ENCODE assay signal across 1 cellular context in genomic region chr1:26306290-26307221, GRCh38.
TF ChIP-seq lines count a peak whose summit lies in the region.

A gene with protein sequence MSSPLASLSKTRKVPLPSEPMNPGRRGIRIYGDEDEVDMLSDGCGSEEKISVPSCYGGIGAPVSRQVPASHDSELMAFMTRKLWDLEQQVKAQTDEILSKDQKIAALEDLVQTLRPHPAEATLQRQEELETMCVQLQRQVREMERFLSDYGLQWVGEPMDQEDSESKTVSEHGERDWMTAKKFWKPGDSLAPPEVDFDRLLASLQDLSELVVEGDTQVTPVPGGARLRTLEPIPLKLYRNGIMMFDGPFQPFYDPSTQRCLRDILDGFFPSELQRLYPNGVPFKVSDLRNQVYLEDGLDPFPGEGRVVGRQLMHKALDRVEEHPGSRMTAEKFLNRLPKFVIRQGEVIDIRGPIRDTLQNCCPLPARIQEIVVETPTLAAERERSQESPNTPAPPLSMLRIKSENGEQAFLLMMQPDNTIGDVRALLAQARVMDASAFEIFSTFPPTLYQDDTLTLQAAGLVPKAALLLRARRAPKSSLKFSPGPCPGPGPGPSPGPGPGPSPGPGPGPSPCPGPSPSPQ (minus strand): TSS chr1:26306636. CDS start chr1:26302883, 3,753 bp downstream.

TF ChIP-seq in HEK293, 187 proteins besides CTCF, POLR2A, EP300 and RAD21 (continued from another document and continues in another):
- TF ChIP-seq INSM2 (tag by site-specific recombination; IDR thresholded peaks at IDR 0.05) (no peak), EGR2 (tag by site-specific recombination; IDR thresholded peaks at IDR 0.05; ENCODE audit: low read depth) (no peak), ZNF837 (tag by site-specific recombination; IDR thresholded peaks at IDR 0.05) (no peak), ZNF658 (tag by site-specific recombination; IDR thresholded peaks at IDR 0.05) (no peak), ZNF629 (tag by site-specific recombination; IDR thresholded peaks at IDR 0.05) (no peak; the same call in 1 of the 2 replicates), ZNF146 (tag by site-specific recombination; IDR thresholded peaks at IDR 0.05) (no peak), ZNF266 (tag by site-specific recombination; IDR thresholded peaks at IDR 0.05; ENCODE audit: low read depth) (no peak), SALL2 (tag by site-specific recombination; IDR thresholded peaks at IDR 0.05; ENCODE audit: borderline replicate concordance) (no peak), ZNF350 (tag by site-specific recombination; IDR thresholded peaks at IDR 0.05) (no peak), ZNF114 (tag by site-specific recombination; IDR thresholded peaks at IDR 0.05) (no peak), SP2 (tag by site-specific recombination; IDR thresholded peaks at IDR 0.05) (peak; percentile 86), ZNF473 (tag by site-specific recombination; IDR thresholded peaks at IDR 0.05) (no peak), ZSCAN30 (tag by site-specific recombination; IDR thresholded peaks at IDR 0.05) (no peak), ZNF704 (tag by site-specific recombination; IDR thresholded peaks at IDR 0.05) (no peak), ZNF768 (tag by site-specific recombination; IDR thresholded peaks at IDR 0.05) (no peak), ZFP69B (tag by site-specific recombination; IDR thresholded peaks at IDR 0.05) (no peak), WT1 (tag by site-specific recombination; IDR thresholded peaks at IDR 0.05) (0 out of 2 replicates have a peak, but pooled peaks have one; percentile 13), ZNF16 (tag by site-specific recombination; IDR thresholded peaks at IDR 0.05; ENCODE audit: low read depth) (no peak), PBX3 (CRISPR knock-in tag; IDR thresholded peaks at IDR 0.05) (no peak), ZNF202 (tag by site-specific recombination; IDR thresholded peaks at IDR 0.05; ENCODE audit: borderline replicate concordance) (no peak), MEIS1 (CRISPR knock-in tag; IDR thresholded peaks at IDR 0.05; ENCODE audit: borderline replicate concordance) (no peak), PRDM2 (tag by site-specific recombination; IDR thresholded peaks at IDR 0.05; ENCODE audit: borderline replicate concordance) (no peak), ZNF660 (tag by site-specific recombination; IDR thresholded peaks at IDR 0.05) (peak; percentile 66), ZNF10 (tag by site-specific recombination; IDR thresholded peaks at IDR 0.05) (no peak), ZNF521 (tag by site-specific recombination; IDR thresholded peaks at IDR 0.05) (no peak), ZNF558 (tag by site-specific recombination; IDR thresholded peaks at IDR 0.05) (no peak), ZNF223 (tag by site-specific recombination; IDR thresholded peaks at IDR 0.05) (no peak), ZNF610 (tag by site-specific recombination; IDR thresholded peaks at IDR 0.05; ENCODE audit: borderline replicate concordance) (no peak), ZNF214 (tag by site-specific recombination; IDR thresholded peaks at IDR 0.05; ENCODE audit: borderline replicate concordance) (no peak), ZNF777 (tag by site-specific recombination; IDR thresholded peaks at IDR 0.05; ENCODE audit: borderline replicate concordance) (no peak), ZNF23 (tag by site-specific recombination; IDR thresholded peaks at IDR 0.05; ENCODE audit: borderline replicate concordance) (no peak), ZNF133 (tag by site-specific recombination; IDR thresholded peaks at IDR 0.05) (no peak), KLF16 (tag by site-specific recombination; IDR thresholded peaks at IDR 0.05) (no peak), ZNF311 (tag by site-specific recombination; IDR thresholded peaks at IDR 0.05; ENCODE audit: borderline replicate concordance) (no peak), ZNF280C (tag by site-specific recombination; IDR thresholded peaks at IDR 0.05) (no peak), ZNF624 (tag by site-specific recombination; IDR thresholded peaks at IDR 0.05) (no peak), ZNF501 (tag by site-specific recombination; IDR thresholded peaks at IDR 0.05) (peak; percentile 69; the same call in 1 of the 2 replicates), ZNF324 (tag by site-specific recombination; IDR thresholded peaks at IDR 0.05) (no peak), GLI2 (tag by site-specific recombination; IDR thresholded peaks at IDR 0.05; ENCODE audit: borderline replicate concordance, low read depth) (no peak), ZNF664 (tag by site-specific recombination; IDR thresholded peaks at IDR 0.05) (no peak), GLIS2 (tag by site-specific recombination; IDR thresholded peaks at IDR 0.05) (peak; percentile 68; the same call in 1 of the 2 replicates), ZBTB7A (tag by site-specific recombination; IDR thresholded peaks at IDR 0.05; ENCODE audit: low read depth) (no peak), FEZF1 (tag by site-specific recombination; IDR thresholded peaks at IDR 0.05) (no peak), ZNF645 (tag by site-specific recombination; IDR thresholded peaks at IDR 0.05) (no peak), ZNF48 (tag by site-specific recombination; IDR thresholded peaks at IDR 0.05) (no peak)
- TF ChIP-seq, protein P1, sequence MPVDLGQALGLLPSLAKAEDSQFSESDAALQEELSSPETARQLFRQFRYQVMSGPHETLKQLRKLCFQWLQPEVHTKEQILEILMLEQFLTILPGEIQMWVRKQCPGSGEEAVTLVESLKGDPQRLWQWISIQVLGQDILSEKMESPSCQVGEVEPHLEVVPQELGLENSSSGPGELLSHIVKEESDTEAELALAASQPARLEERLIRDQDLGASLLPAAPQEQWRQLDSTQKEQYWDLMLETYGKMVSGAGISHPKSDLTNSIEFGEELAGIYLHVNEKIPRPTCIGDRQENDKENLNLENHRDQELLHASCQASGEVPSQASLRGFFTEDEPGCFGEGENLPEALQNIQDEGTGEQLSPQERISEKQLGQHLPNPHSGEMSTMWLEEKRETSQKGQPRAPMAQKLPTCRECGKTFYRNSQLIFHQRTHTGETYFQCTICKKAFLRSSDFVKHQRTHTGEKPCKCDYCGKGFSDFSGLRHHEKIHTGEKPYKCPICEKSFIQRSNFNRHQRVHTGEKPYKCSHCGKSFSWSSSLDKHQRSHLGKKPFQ (tag by site-specific recombination; IDR thresholded peaks at IDR 0.05) = no peak
- TF ChIP-seq, protein P2, sequence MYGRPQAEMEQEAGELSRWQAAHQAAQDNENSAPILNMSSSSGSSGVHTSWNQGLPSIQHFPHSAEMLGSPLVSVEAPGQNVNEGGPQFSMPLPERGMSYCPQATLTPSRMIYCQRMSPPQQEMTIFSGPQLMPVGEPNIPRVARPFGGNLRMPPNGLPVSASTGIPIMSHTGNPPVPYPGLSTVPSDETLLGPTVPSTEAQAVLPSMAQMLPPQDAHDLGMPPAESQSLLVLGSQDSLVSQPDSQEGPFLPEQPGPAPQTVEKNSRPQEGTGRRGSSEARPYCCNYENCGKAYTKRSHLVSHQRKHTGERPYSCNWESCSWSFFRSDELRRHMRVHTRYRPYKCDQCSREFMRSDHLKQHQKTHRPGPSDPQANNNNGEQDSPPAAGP (tag by site-specific recombination; IDR thresholded peaks at IDR 0.05) = 0 out of 2 replicates have a peak, but pooled peaks have one; percentile 32
- TF ChIP-seq, protein P3, sequence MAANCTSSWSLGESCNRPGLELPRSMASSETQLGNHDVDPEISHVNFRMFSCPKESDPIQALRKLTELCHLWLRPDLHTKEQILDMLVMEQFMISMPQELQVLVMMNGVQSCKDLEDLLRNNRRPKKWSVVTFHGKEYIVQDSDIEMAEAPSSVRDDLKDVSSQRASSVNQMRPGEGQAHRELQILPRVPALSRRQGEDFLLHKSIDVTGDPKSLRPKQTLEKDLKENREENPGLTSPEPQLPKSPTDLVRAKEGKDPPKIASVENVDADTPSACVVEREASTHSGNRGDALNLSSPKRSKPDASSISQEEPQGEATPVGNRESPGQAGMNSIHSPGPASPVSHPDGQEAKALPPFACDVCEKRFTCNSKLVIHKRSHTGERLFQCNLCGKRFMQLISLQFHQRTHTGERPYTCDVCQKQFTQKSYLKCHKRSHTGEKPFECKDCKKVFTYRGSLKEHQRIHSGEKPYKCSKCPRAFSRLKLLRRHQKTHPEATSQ (tag by site-specific recombination; IDR thresholded peaks at IDR 0.05) = no peak
